Comparison of ENCODE assay signal across 9 cellular contexts in the genomic region with DNA sequence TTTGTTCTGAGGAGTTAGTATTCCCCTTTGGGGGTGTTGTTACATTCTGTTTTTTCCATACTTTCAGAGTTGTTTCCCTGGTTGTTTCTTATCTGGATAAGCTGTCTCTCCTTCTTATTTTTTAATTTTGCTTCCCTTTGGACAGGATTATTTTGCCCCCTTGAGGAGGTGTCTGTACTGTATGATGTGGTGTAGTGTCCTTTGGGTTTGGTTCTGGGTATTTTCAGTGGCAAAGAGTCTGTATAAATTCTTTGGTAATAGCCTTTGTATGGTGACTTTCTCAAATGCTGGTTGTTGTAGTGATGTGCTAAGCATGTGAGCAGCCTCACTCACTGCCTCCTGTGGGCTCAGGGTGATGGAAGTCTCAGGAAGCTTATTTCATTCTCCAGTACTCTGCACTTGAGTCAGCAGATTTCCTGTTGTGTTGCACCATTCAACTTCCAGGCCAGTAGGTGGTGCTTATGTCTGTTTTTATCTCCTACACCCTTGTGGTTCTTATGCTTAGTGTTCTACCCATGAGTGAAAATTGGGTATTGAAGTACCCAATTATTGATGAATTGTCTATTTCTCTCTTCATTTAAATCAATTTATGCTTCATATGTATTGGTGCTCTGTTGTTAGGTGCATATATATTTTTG.
DNase-seq lines count a peak whose midpoint lies in the region; ATAC-seq and TF ChIP-seq lines count a peak whose summit lies in the region.
"Had no signal": no experiment of that assay in that cellular context is flagged by ENCODE, and none has a peak within 500 bp of the region (broad histone marks: within the 10 kb centered on the region; RNA-seq: fewer than 3 reads in every experiment).

No MANE protein-coding gene starts in this region.

- no peak overlapping the region for H3K27ac Mint-ChIP-seq in WTC11
- H3K27ac Mint-ChIP-seq: activated naive CD8-positive, alpha-beta T cell had no signal

- peaks cover 3% of the 10 kb centered on the region; the same call in 1 of the 2 replicates for H3K36me3 Mint-ChIP-seq in WTC11

- H3K4me3 Mint-ChIP-seq in WTC11 = no peak overlapping the region
- H3K4me3 Mint-ChIP-seq: activated naive CD8-positive, alpha-beta T cell had no signal

- peaks cover 15% of the 10 kb centered on the region for H3K9me3 Mint-ChIP-seq in WTC11

- DNase-seq in NCI-H748 (lab: John Stamatoyannopoulos, UW; ENCODE audit: unreplicated experiment) (peak; percentile 54), NCI-H748 treated with DMSO at 0.1 percent for 48 hours (lab: John Stamatoyannopoulos, UW) (no peak), HuH-7 (ENCODE audit: low spot score) (peak; percentile 59), WTC11 (ENCODE audit: low spot score) (peak; percentile 21), kidney glomerular epithelial cell (lab: John Stamatoyannopoulos, UW) (peak; percentile 20)
- DNase-seq in stimulated activated naive CD4-positive, alpha-beta T cell treated with Interleukin-2 at 50 U/mL for 16 hours (lab: John Stamatoyannopoulos, UW) = no peak

- H3K4me1 Mint-ChIP-seq in WTC11 = no peaks in the 10 kb centered on the region

- TF ChIP-seq CTCF in WTC11 (IDR thresholded peaks at IDR 0.05) = no peak

- POLR2A ChIA-PET in WTC11 (lab: Charles Lee) = no interaction called here

- no peaks in the 10 kb centered on the region for H3K27me3 Mint-ChIP-seq in WTC11 (ENCODE audit: low read depth)

- CTCF ChIA-PET in WTC11 (lab: Charles Lee) = interaction anchor here (0.6 to 2.1 kb wide), 13 partner anchors 9 to 516 kb away, joined by 3 to 10 read pairs (median 4); no protein-coding TSS in a partner anchor

- ATAC-seq in GM21367 (IDR thresholded peaks at IDR 0.05; ENCODE audit: unreplicated experiment) (peak; percentile 84), WTC11 (peak; percentile 100), HG02884 (IDR thresholded peaks at IDR 0.05; ENCODE audit: unreplicated experiment) (no peak)

TF ChIP-seq in WTC11, 78 proteins besides CTCF, POLR2A, EP300 and RAD21:
- TF ChIP-seq CREB1 (CRISPR knock-in tag; IDR thresholded peaks at IDR 0.05) (no peak), ZNF423 (CRISPR knock-in tag; IDR thresholded peaks at IDR 0.05) (no peak), ATF1 (CRISPR knock-in tag; IDR thresholded peaks at IDR 0.05) (no peak), SOX15 (CRISPR knock-in tag; IDR thresholded peaks at IDR 0.05) (no peak), OVOL2 (CRISPR knock-in tag; IDR thresholded peaks at IDR 0.05; ENCODE audit: borderline replicate concordance) (no peak), IRF1 (CRISPR knock-in tag; IDR thresholded peaks at IDR 0.05) (no peak), SMAD3 (CRISPR knock-in tag; IDR thresholded peaks at IDR 0.05; ENCODE audit: borderline replicate concordance) (no peak), IRF2 (CRISPR knock-in tag; IDR thresholded peaks at IDR 0.05; ENCODE audit: borderline replicate concordance, low read depth) (no peak), MYBL2 (CRISPR knock-in tag; IDR thresholded peaks at IDR 0.05) (no peak), ZNF138 (CRISPR knock-in tag; conservative IDR thresholded peaks at IDR 0.05) (no peak), CREM (CRISPR knock-in tag; IDR thresholded peaks at IDR 0.05) (no peak), EMX1 (CRISPR knock-in tag; IDR thresholded peaks at IDR 0.05) (no peak), ZNF232 (CRISPR knock-in tag; IDR thresholded peaks at IDR 0.05) (no peak), ZBTB21 (CRISPR knock-in tag; IDR thresholded peaks at IDR 0.05; ENCODE audit: borderline replicate concordance) (no peak)
- TF ChIP-seq, protein P1, sequence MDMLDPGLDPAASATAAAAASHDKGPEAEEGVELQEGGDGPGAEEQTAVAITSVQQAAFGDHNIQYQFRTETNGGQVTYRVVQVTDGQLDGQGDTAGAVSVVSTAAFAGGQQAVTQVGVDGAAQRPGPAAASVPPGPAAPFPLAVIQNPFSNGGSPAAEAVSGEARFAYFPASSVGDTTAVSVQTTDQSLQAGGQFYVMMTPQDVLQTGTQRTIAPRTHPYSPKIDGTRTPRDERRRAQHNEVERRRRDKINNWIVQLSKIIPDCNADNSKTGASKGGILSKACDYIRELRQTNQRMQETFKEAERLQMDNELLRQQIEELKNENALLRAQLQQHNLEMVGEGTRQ (CRISPR knock-in tag; IDR thresholded peaks at IDR 0.05) = no peak
- TF ChIP-seq, protein P2, sequence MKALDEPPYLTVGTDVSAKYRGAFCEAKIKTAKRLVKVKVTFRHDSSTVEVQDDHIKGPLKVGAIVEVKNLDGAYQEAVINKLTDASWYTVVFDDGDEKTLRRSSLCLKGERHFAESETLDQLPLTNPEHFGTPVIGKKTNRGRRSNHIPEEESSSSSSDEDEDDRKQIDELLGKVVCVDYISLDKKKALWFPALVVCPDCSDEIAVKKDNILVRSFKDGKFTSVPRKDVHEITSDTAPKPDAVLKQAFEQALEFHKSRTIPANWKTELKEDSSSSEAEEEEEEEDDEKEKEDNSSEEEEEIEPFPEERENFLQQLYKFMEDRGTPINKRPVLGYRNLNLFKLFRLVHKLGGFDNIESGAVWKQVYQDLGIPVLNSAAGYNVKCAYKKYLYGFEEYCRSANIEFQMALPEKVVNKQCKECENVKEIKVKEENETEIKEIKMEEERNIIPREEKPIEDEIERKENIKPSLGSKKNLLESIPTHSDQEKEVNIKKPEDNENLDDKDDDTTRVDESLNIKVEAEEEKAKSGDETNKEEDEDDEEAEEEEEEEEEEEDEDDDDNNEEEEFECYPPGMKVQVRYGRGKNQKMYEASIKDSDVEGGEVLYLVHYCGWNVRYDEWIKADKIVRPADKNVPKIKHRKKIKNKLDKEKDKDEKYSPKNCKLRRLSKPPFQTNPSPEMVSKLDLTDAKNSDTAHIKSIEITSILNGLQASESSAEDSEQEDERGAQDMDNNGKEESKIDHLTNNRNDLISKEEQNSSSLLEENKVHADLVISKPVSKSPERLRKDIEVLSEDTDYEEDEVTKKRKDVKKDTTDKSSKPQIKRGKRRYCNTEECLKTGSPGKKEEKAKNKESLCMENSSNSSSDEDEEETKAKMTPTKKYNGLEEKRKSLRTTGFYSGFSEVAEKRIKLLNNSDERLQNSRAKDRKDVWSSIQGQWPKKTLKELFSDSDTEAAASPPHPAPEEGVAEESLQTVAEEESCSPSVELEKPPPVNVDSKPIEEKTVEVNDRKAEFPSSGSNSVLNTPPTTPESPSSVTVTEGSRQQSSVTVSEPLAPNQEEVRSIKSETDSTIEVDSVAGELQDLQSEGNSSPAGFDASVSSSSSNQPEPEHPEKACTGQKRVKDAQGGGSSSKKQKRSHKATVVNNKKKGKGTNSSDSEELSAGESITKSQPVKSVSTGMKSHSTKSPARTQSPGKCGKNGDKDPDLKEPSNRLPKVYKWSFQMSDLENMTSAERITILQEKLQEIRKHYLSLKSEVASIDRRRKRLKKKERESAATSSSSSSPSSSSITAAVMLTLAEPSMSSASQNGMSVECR (CRISPR knock-in tag; IDR thresholded peaks at IDR 0.05; ENCODE audit: borderline replicate concordance) = no peak
- TF ChIP-seq, protein P3, sequence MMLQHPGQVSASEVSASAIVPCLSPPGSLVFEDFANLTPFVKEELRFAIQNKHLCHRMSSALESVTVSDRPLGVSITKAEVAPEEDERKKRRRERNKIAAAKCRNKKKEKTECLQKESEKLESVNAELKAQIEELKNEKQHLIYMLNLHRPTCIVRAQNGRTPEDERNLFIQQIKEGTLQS (CRISPR knock-in tag; conservative IDR thresholded peaks at IDR 0.05) = no peak
- TF ChIP-seq, protein P4, sequence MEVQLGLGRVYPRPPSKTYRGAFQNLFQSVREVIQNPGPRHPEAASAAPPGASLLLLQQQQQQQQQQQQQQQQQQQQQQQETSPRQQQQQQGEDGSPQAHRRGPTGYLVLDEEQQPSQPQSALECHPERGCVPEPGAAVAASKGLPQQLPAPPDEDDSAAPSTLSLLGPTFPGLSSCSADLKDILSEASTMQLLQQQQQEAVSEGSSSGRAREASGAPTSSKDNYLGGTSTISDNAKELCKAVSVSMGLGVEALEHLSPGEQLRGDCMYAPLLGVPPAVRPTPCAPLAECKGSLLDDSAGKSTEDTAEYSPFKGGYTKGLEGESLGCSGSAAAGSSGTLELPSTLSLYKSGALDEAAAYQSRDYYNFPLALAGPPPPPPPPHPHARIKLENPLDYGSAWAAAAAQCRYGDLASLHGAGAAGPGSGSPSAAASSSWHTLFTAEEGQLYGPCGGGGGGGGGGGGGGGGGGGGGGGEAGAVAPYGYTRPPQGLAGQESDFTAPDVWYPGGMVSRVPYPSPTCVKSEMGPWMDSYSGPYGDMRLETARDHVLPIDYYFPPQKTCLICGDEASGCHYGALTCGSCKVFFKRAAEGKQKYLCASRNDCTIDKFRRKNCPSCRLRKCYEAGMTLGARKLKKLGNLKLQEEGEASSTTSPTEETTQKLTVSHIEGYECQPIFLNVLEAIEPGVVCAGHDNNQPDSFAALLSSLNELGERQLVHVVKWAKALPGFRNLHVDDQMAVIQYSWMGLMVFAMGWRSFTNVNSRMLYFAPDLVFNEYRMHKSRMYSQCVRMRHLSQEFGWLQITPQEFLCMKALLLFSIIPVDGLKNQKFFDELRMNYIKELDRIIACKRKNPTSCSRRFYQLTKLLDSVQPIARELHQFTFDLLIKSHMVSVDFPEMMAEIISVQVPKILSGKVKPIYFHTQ (CRISPR knock-in tag; IDR thresholded peaks at IDR 0.05) = no peak
- TF ChIP-seq, protein P5, sequence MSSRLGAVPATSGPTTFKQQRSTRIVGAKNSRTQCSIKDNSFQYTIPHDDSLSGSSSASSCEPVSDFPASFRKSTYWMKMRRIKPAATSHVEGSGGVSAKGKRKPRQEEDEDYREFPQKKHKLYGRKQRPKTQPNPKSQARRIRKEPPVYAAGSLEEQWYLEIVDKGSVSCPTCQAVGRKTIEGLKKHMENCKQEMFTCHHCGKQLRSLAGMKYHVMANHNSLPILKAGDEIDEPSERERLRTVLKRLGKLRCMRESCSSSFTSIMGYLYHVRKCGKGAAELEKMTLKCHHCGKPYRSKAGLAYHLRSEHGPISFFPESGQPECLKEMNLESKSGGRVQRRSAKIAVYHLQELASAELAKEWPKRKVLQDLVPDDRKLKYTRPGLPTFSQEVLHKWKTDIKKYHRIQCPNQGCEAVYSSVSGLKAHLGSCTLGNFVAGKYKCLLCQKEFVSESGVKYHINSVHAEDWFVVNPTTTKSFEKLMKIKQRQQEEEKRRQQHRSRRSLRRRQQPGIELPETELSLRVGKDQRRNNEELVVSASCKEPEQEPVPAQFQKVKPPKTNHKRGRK (CRISPR knock-in tag; IDR thresholded peaks at IDR 0.05; ENCODE audit: borderline replicate concordance) = no peak
TF ChIP-seq in WTC11: peak in this region for 0.

Comparison
In these comparisons a context has a peak if more than half of its experiments do, and no peak if none do; other contexts are left out.
1. DNase-seq: peak in NCI-H748 (single experiment), HuH-7 (single experiment), WTC11 (single experiment) and kidney glomerular epithelial cell (single experiment); none in NCI-H748 treated with DMSO at 0.1 percent for 48 hours (single experiment) and stimulated activated naive CD4-positive, alpha-beta T cell treated with Interleukin-2 at 50 U/mL for 16 hours (single experiment).